In the genomic region with DNA sequence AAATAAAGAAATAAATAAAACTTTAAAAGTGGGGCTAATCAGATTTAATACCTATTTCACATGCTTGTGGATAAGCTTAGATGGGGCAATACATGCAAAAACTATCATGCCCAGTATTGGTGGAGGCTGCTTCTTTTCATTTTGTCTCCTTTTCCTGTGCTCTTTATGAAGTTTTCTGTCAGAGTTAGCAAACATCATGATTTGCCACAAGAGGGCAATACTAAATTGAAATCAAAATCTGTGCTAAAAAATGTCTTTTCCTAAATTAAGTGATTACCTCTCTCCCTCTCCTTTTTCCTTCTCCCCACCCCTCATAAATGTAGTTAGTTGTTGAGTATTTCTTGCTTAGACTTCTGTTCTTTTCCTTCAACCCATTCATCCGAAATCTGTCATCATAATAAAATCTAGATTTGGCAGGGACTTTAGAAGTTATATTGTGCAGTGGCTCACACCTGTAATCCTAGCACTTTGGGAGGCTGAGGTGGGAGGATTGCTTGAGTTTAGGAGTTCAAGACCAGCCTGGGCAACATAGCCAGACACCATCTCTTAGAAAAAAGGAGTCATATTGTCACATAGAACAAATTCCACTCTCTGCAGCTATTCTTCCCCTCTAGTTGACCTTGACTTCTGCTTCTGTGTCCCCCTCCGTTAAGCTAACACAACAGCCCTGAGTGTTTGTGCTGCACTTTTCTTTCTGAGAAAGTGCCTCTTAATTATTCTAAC, we compare ENCODE assay signal across 10 cellular contexts. TPM values are rescaled to one million over a fixed set of nuclear protein-coding genes. Genes with fewer than 3 reads are reported as not detected.
DNase-seq lines count a peak whose midpoint lies in the region; ATAC-seq, FAIRE-seq and TF ChIP-seq lines count a peak whose summit lies in the region.
"Had no signal": no experiment of that assay in that cellular context is flagged by ENCODE, and none has a peak within 500 bp of the region (broad histone marks: within the 10 kb centered on the region; RNA-seq: fewer than 3 reads in every experiment).

No MANE protein-coding gene starts in this region.

- FAIRE-seq in H54 (lab: Jason Lieb, UNC): peak; percentile 36
- FAIRE-seq: G401.6 had no signal

- TF ChIP-seq POLR2A in H54 (IDR thresholded peaks at IDR 0.05; ENCODE audit: low read depth, low read length): no peak

- H3K4me3 ChIP-seq in WI38 (ENCODE audit: low read depth, low read length): no peak overlapping the region

- DNase-seq in A172 (ENCODE audit: low spot score) (peak; percentile 26), H54 (ENCODE audit: insufficient read length, low spot score) (no peak), kidney tubule cell (ENCODE audit: low spot score) (peak; percentile 41), NCI-H2227 treated with DMSO at 0.1 percent for 48 hours (lab: John Stamatoyannopoulos, UW) (no peak)
- no peak for DNase-seq in activated effector memory CD4-positive, alpha-beta T cell treated with anti-CD3 and anti-CD28 coated beads, Interleukin-2, amount 50 U/mL, for 16 hours
- no peak for DNase-seq in stimulated activated naive CD4-positive, alpha-beta T cell (lab: John Stamatoyannopoulos, UW)
- DNase-seq: NCI-H187 treated with DMSO at 0.1 percent for 48 hours had no signal

- TF ChIP-seq CTCF in WI38 (IDR thresholded peaks at IDR 0.05; ENCODE audit: low read depth, low read length): peak; percentile 12; the same call in 1 of the 2 replicates

- ATAC-seq in GM21717 (IDR thresholded peaks at IDR 0.05; ENCODE audit: unreplicated experiment): no peak

RNA-seq across cellular contexts. Expression of a gene that starts 4.7 kb away (rescaled TPM):
- 15.8 and 17.1 TPM in 2 replicates for total RNA-seq in A172 (2014; rRNA removed; shearing (Covaris generic))

Comparison
In these comparisons a context has a peak if more than half of its experiments do, and no peak if none do; other contexts are left out.
1. DNase-seq: peak in A172 (single experiment) and kidney tubule cell (single experiment); none in H54 (single experiment), NCI-H2227 treated with DMSO at 0.1 percent for 48 hours (single experiment), activated effector memory CD4-positive, alpha-beta T cell treated with anti-CD3 and anti-CD28 coated beads, Interleukin-2, amount 50 U/mL, for 16 hours (single experiment) and stimulated activated naive CD4-positive, alpha-beta T cell (0 of 6).